ENCODE assay signal across 15 cellular contexts in the genomic region with DNA sequence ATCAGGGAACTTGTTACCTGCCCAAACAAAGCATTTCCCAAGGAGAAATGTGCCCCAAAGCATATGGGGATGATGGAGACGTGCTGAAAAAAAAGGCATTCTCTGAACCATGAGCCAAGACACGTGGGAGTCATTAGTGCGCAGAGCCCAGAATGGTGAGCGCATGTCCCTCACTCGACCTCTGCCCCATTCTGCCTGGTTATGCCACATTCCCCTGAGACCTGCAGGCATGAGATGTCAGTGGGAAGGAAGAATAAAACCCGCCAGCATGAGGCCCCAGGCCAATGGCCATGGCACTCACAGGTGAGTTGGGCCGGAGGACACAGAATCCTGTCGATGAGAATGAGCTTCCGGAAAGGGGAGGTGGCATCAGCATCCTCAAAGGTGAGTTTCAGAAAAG.
DNase-seq lines count a peak whose midpoint lies in the region; ATAC-seq and TF ChIP-seq lines count a peak whose summit lies in the region.
"Had no signal": no experiment of that assay in that cellular context is flagged by ENCODE, and none has a peak within 500 bp of the region (broad histone marks: within the 10 kb centered on the region; RNA-seq: fewer than 3 reads in every experiment).

No MANE protein-coding gene starts in this region.

- no peak overlapping the region for H3K4me3 Mint-ChIP-seq in nephron progenitor cell
- H3K4me3 Mint-ChIP-seq: CD4-positive, alpha-beta T cell; GM23338 had no signal

- peak overlapping the region; percentile 40 for H3K27ac Mint-ChIP-seq in nephron progenitor cell
- H3K27ac Mint-ChIP-seq: CD4-positive, alpha-beta T cell; GM23338 had no signal

- TF ChIP-seq CTCF in foreskin fibroblast (IDR thresholded peaks at IDR 0.05; ENCODE audit: low read depth, low read length): no peak
- TF ChIP-seq CTCF in nephron progenitor cell (IDR thresholded peaks at IDR 0.05): no peak

- no peak overlapping the region for H3K4me3 ChIP-seq in foreskin fibroblast (ENCODE audit: low read depth in 1 of 2, low read length in 2 of 2)
- H3K4me3 ChIP-seq: GM23338 had no signal

- ATAC-seq in SK-N-SH treated with all-trans-retinoic acid at 6 μM for 48 hours (no peak), GM19328 (IDR thresholded peaks at IDR 0.05; ENCODE audit: unreplicated experiment) (no peak)
- ATAC-seq: GM23338, HepG2 had no signal

- H3K36me3 Mint-ChIP-seq in nephron progenitor cell (ENCODE audit: low read depth): peaks cover 9% of the 10 kb centered on the region

- peaks cover 7% of the 10 kb centered on the region for H3K27me3 Mint-ChIP-seq in nephron progenitor cell (ENCODE audit: low read depth, poor library complexity)
- H3K27me3 Mint-ChIP-seq: CD4-positive, alpha-beta T cell had no signal

- DNase-seq in RPMI7951 (ENCODE audit: low read depth) (peak; percentile 16), foreskin fibroblast (peak; percentile 41 to 71), nephron progenitor cell (no peak), substantia nigra (lab: John Stamatoyannopoulos, UW) (no peak), NCI-H524 treated with DMSO at 0.1 percent for 48 hours (lab: John Stamatoyannopoulos, UW) (no peak)
- DNase-seq: ACHN; AML-193; Caco-2; CD4-positive, alpha-beta T cell; H7 had no signal

- no peak overlapping the region for H3K27ac ChIP-seq in substantia nigra (ENCODE audit: low read depth, low read length, poor library complexity, severe bottlenecking)
- H3K27ac ChIP-seq: C4-2B had no signal

- H3K9me3 Mint-ChIP-seq in nephron progenitor cell: peaks cover 11% of the 10 kb centered on the region
- H3K9me3 Mint-ChIP-seq: CD4-positive, alpha-beta T cell had no signal

- H3K4me1 Mint-ChIP-seq in nephron progenitor cell: peaks cover 50% of the 10 kb centered on the region

TF ChIP-seq in SK-N-SH treated with all-trans-retinoic acid at 6 μM for 48 hours, 23 proteins besides CTCF, POLR2A, EP300 and RAD21:
- TF ChIP-seq, protein P1, sequence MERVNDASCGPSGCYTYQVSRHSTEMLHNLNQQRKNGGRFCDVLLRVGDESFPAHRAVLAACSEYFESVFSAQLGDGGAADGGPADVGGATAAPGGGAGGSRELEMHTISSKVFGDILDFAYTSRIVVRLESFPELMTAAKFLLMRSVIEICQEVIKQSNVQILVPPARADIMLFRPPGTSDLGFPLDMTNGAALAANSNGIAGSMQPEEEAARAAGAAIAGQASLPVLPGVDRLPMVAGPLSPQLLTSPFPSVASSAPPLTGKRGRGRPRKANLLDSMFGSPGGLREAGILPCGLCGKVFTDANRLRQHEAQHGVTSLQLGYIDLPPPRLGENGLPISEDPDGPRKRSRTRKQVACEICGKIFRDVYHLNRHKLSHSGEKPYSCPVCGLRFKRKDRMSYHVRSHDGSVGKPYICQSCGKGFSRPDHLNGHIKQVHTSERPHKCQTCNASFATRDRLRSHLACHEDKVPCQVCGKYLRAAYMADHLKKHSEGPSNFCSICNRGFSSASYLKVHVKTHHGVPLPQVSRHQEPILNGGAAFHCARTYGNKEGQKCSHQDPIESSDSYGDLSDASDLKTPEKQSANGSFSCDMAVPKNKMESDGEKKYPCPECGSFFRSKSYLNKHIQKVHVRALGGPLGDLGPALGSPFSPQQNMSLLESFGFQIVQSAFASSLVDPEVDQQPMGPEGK (CRISPR knock-in tag; IDR thresholded peaks at IDR 0.05; ENCODE audit: borderline replicate concordance): no peak
- TF ChIP-seq OSR1 (CRISPR knock-in tag; IDR thresholded peaks at IDR 0.05) (no peak), ZFP30 (CRISPR knock-in tag; IDR thresholded peaks at IDR 0.05) (no peak), ZFP3 (CRISPR knock-in tag; IDR thresholded peaks at IDR 0.05) (no peak), ARNTL (CRISPR knock-in tag; IDR thresholded peaks at IDR 0.05; ENCODE audit: borderline replicate concordance, low read depth) (no peak), ESRRG (CRISPR knock-in tag; IDR thresholded peaks at IDR 0.05) (no peak), ZNF70 (CRISPR knock-in tag; IDR thresholded peaks at IDR 0.05) (no peak), PPARA (CRISPR knock-in tag; IDR thresholded peaks at IDR 0.05; ENCODE audit: borderline replicate concordance) (no peak), ISL1 (CRISPR knock-in tag; IDR thresholded peaks at IDR 0.05) (no peak)
- TF ChIP-seq, protein P2, sequence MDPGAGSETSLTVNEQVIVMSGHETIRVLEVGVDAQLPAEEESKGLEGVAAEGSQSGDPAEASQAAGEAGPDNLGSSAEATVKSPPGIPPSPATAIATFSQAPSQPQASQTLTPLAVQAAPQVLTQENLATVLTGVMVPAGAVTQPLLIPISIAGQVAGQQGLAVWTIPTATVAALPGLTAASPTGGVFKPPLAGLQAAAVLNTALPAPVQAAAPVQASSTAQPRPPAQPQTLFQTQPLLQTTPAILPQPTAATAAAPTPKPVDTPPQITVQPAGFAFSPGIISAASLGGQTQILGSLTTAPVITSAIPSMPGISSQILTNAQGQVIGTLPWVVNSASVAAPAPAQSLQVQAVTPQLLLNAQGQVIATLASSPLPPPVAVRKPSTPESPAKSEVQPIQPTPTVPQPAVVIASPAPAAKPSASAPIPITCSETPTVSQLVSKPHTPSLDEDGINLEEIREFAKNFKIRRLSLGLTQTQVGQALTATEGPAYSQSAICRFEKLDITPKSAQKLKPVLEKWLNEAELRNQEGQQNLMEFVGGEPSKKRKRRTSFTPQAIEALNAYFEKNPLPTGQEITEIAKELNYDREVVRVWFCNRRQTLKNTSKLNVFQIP (CRISPR knock-in tag; IDR thresholded peaks at IDR 0.05; ENCODE audit: borderline replicate concordance, low read depth): no peak
- TF ChIP-seq, protein P3, sequence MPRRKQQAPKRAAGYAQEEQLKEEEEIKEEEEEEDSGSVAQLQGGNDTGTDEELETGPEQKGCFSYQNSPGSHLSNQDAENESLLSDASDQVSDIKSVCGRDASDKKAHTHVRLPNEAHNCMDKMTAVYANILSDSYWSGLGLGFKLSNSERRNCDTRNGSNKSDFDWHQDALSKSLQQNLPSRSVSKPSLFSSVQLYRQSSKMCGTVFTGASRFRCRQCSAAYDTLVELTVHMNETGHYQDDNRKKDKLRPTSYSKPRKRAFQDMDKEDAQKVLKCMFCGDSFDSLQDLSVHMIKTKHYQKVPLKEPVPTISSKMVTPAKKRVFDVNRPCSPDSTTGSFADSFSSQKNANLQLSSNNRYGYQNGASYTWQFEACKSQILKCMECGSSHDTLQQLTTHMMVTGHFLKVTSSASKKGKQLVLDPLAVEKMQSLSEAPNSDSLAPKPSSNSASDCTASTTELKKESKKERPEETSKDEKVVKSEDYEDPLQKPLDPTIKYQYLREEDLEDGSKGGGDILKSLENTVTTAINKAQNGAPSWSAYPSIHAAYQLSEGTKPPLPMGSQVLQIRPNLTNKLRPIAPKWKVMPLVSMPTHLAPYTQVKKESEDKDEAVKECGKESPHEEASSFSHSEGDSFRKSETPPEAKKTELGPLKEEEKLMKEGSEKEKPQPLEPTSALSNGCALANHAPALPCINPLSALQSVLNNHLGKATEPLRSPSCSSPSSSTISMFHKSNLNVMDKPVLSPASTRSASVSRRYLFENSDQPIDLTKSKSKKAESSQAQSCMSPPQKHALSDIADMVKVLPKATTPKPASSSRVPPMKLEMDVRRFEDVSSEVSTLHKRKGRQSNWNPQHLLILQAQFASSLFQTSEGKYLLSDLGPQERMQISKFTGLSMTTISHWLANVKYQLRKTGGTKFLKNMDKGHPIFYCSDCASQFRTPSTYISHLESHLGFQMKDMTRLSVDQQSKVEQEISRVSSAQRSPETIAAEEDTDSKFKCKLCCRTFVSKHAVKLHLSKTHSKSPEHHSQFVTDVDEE (CRISPR knock-in tag; IDR thresholded peaks at IDR 0.05): no peak
- TF ChIP-seq, protein P4, sequence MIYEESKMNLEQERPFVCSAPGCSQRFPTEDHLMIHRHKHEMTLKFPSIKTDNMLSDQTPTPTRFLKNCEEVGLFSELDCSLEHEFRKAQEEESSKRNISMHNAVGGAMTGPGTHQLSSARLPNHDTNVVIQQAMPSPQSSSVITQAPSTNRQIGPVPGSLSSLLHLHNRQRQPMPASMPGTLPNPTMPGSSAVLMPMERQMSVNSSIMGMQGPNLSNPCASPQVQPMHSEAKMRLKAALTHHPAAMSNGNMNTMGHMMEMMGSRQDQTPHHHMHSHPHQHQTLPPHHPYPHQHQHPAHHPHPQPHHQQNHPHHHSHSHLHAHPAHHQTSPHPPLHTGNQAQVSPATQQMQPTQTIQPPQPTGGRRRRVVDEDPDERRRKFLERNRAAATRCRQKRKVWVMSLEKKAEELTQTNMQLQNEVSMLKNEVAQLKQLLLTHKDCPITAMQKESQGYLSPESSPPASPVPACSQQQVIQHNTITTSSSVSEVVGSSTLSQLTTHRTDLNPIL (CRISPR knock-in tag; IDR thresholded peaks at IDR 0.05; ENCODE audit: low read depth): no peak
TF ChIP-seq in SK-N-SH treated with all-trans-retinoic acid at 6 μM for 48 hours: peak in this region for 0.

Comparison
In these comparisons a context has a peak if more than half of its experiments do, and no peak if none do; other contexts are left out.
1. DNase-seq: peak in RPMI7951 (single experiment) and foreskin fibroblast (2 of 2); none in nephron progenitor cell (single experiment), substantia nigra (0 of 49) and NCI-H524 treated with DMSO at 0.1 percent for 48 hours (single experiment).